In genomic region chr2:48424866-48425265, GRCh38 we compare ENCODE assay signal across 17 cellular contexts. TPM values are rescaled to one million over a fixed set of nuclear protein-coding genes. Genes with fewer than 3 reads are reported as not detected.
DNase-seq lines count a peak whose midpoint lies in the region; ATAC-seq lines count a peak whose summit lies in the region.
"Had no signal": no experiment of that assay in that cellular context is flagged by ENCODE, and none has a peak within 500 bp of the region (broad histone marks: within the 10 kb centered on the region; RNA-seq: fewer than 3 reads in every experiment).

No MANE protein-coding gene starts in this region.

- no peak overlapping the region for H3K4me3 Mint-ChIP-seq in T-helper 17 cell
- H3K4me3 Mint-ChIP-seq: CD4-positive, alpha-beta T cell; HFFc6 had no signal

- peak; percentile 45 for DNase-seq in COLO829 (ENCODE audit: low spot score)
- peak; percentile 93 for DNase-seq in pons (ENCODE audit: low spot score)
- DNase-seq in T-helper 17 cell = no peak
- no peak for DNase-seq in NCI-H146 (lab: John Stamatoyannopoulos, UW)
- DNase-seq: 8988T; AML-193; CD4-positive, alpha-beta T cell; DND-41; GDM1; HCEC 1CT; HFFc6 had no signal

- H3K36me3 Mint-ChIP-seq in T-helper 17 cell (ENCODE audit: low read depth) = no peaks in the 10 kb centered on the region

- ATAC-seq in T-helper 17 cell (no peak), HG03025 (IDR thresholded peaks at IDR 0.05; ENCODE audit: low FRiP score, unreplicated experiment) (no peak), GM21447 (IDR thresholded peaks at IDR 0.05; ENCODE audit: unreplicated experiment) (no peak)

- no peaks in the 10 kb centered on the region for H3K27me3 ChIP-seq in layer of hippocampus (ENCODE audit: control insufficient read depth, insufficient read depth, low read length)
- H3K27me3 ChIP-seq: BLaER1 treated with 17β-estradiol and CSF1 and Interleukin-3, amounts not matched to agents 10 nM and 100 nM had no signal

- peaks cover 6% of the 10 kb centered on the region for H3K4me1 Mint-ChIP-seq in T-helper 17 cell

- peaks cover 11% of the 10 kb centered on the region for H3K27me3 Mint-ChIP-seq in T-helper 17 cell

- H3K9me3 ChIP-seq in T-helper 17 cell (ENCODE audit: control insufficient read depth, low read length, poor library complexity, severe bottlenecking) = no peaks in the 10 kb centered on the region
- H3K9me3 ChIP-seq: BLaER1 treated with 17β-estradiol and CSF1 and Interleukin-3, amounts not matched to agents 10 nM and 100 nM had no signal

- H3K27ac ChIP-seq in cingulate gyrus (ENCODE audit: low read depth, low read length) (peak overlapping the region; percentile 11), layer of hippocampus (ENCODE audit: low read depth, low read length) (peak overlapping the region; percentile 21)
- H3K27ac ChIP-seq: BLaER1 treated with 17β-estradiol and CSF1 and Interleukin-3, amounts not matched to agents 10 nM and 100 nM; HL-60 had no signal

- H3K27ac Mint-ChIP-seq in T-helper 17 cell = no peak overlapping the region
- H3K27ac Mint-ChIP-seq: CD4-positive, alpha-beta T cell; HFFc6 had no signal

RNA-seq across cellular contexts. Expression of gene PPP1R21, which starts 15.7 kb away (rescaled TPM):
- total RNA-seq in T-helper 17 cell = 10 to 100 TPM; 25.2 to 30.6 TPM

Comparison
In these comparisons a context has a peak if more than half of its experiments do, and no peak if none do; other contexts are left out.
1. DNase-seq: peak in COLO829 (single experiment) and pons (single experiment); none in T-helper 17 cell (0 of 3) and NCI-H146 (single experiment).